Comparison of ENCODE assay signal across 32 cellular contexts in genomic region chr5:144315026-144315425, GRCh38.
"Had no signal": no experiment of that assay in that cellular context is flagged by ENCODE, and none has a peak within 500 bp of the region (broad histone marks: within the 10 kb centered on the region; RNA-seq: fewer than 3 reads in every experiment).

No MANE protein-coding gene starts in this region.

- H3K27ac ChIP-seq: brain microvascular endothelial cell, PC-9, RWPE1, VCaP had no signal

- DNase-seq: activated B cell treated with CpG ODN at 0.5 μM for 24 hours; activated CD4-positive, alpha-beta memory T cell treated with anti-CD3 and anti-CD28 coated beads for 36 hours; activated CD4-positive, alpha-beta T cell treated with anti-CD3 and anti-CD28 coated beads for 4 hours; activated CD4-positive, alpha-beta T cell treated with anti-CD3 and anti-CD28 coated beads, Interleukin-2, amount 50 U/mL, for 1 hour; activated CD4-positive, CD25-positive, alpha-beta regulatory T cell treated with anti-CD3 and anti-CD28 coated beads, Interleukin-2, amount 50 U/mL, for 72 hours; activated CD8-positive, alpha-beta memory T cell treated with anti-CD3 and anti-CD28 coated beads, Interleukin-2, amount 50 U/mL, for 4 hours; activated gamma-delta T cell treated with Interleukin-2 at 50 U/mL for 16 hours; activated naive CD4-positive, alpha-beta T cell treated with anti-CD3 and anti-CD28 coated beads for 36 hours; activated naive CD8-positive, alpha-beta T cell treated with anti-CD3 and anti-CD28 coated beads, Interleukin-2, amount 50 U/mL, for 24 hours; activated T-cell treated with anti-CD3 and anti-CD28 coated beads for 4 hours; activated T-cell treated with anti-CD3 and anti-CD28 coated beads, Interleukin-2, amount 50 U/mL, for 4 hours; anterior cingulate cortex; brain microvascular endothelial cell; central memory CD4-positive, alpha-beta T cell; Kasumi-1; KG1; MG63; NCI-H1048; NCI-H1436 treated with DMSO at 0.1 percent for 48 hours; NCI-H187 treated with DMSO at 0.1 percent for 48 hours; NCI-H345; NCI-H524 treated with DMSO at 0.1 percent for 48 hours; NK-92 treated with Interleukin-12 subunit alpha and Interleukin-12 subunit beta, amount 100 ng/mL, for 24 hours; PC-9; SW 1271; T-helper 1 cell; T-helper 2 cell; T-helper 9 cell had no signal

- H3K36me3 ChIP-seq: brain microvascular endothelial cell, MG63 had no signal

- FAIRE-seq: RCC 7860 had no signal

- H3K27me3 ChIP-seq: brain microvascular endothelial cell had no signal

- H3K9me3 ChIP-seq: MG63 had no signal

- H3K4me3 ChIP-seq: MG63, PC-9 had no signal

- ATAC-seq: activated naive CD8-positive, alpha-beta T cell treated with anti-CD3 and anti-CD28 coated beads, Interleukin-2, amount 50 U/mL, for 24 hours; activated T-cell treated with anti-CD3 and anti-CD28 coated beads, Interleukin-2, amount 50 U/mL, for 4 hours; Right ventricle myocardium inferior had no signal
